In genomic region chr16:57245472-57246113, GRCh38 we compare ENCODE assay signal across 8 cellular contexts. TPM values are rescaled to one million over a fixed set of nuclear protein-coding genes. Genes with fewer than 3 reads are reported as not detected.
DNase-seq lines count a peak whose midpoint lies in the region; ATAC-seq and TF ChIP-seq lines count a peak whose summit lies in the region.

No MANE protein-coding gene starts in this region.

- no peaks in the 10 kb centered on the region for H3K27me3 Mint-ChIP-seq in activated CD8-positive, alpha-beta T cell treated with anti-CD3 and anti-CD28 coated beads for 36 hours

- intact Hi-C loops in activated CD8-positive, alpha-beta T cell treated with anti-CD3 and anti-CD28 coated beads for 36 hours (cut with micrococcal nuclease): no loop called here
- intact Hi-C loops in Right ventricle myocardium superior (cut with DNase I): no loop called here

- CTCF ChIA-PET in AG04449 (lab: Yijun Ruan, JAX): interaction anchor here (1.0 to 2.0 kb wide), 5 partner anchors 10 to 172 kb away, joined by 3 to 7 read pairs (median 3); partner anchors contain the start of gene CPNE2
- CTCF ChIA-PET in activated CD8-positive, alpha-beta T cell treated with anti-CD3 and anti-CD28 coated beads for 36 hours (lab: Charles Lee): interaction anchor here (0.9 to 1.6 kb wide), 5 partner anchors 40 to 173 kb away, joined by 3 to 6 read pairs (median 3); no protein-coding TSS in a partner anchor

- POLR2A ChIA-PET in AG04449 (lab: Yijun Ruan, JAX): interaction anchor here (0.7 to 1.5 kb wide), 5 partner anchors 9 to 60 kb away, joined by 3 to 11 read pairs (median 3); partner anchors contain the start of genes PSME3IP1 and RSPRY1
- POLR2A ChIA-PET in activated CD8-positive, alpha-beta T cell treated with anti-CD3 and anti-CD28 coated beads for 36 hours (lab: Charles Lee): interaction anchor here (0.8 to 1.5 kb wide), 9 partner anchors 11 to 280 kb away, joined by 3 to 5 read pairs (median 4); no protein-coding TSS in a partner anchor

- H3K4me3 ChIP-seq in AG04449 (ENCODE audit: low read depth, low read length): peak overlapping the region; percentile 70

- H3K4me3 Mint-ChIP-seq in activated CD8-positive, alpha-beta T cell treated with anti-CD3 and anti-CD28 coated beads for 36 hours: peak overlapping the region; percentile 87

- peaks cover 17% of the 10 kb centered on the region for H3K4me1 Mint-ChIP-seq in activated CD8-positive, alpha-beta T cell treated with anti-CD3 and anti-CD28 coated beads for 36 hours (ENCODE audit: low read depth)

- TF ChIP-seq CTCF in AG04449 (IDR thresholded peaks at IDR 0.05; ENCODE audit: insufficient read depth, low read length, missing control alignments): no peak
- TF ChIP-seq CTCF in activated CD8-positive, alpha-beta T cell treated with anti-CD3 and anti-CD28 coated beads for 36 hours (IDR thresholded peaks at IDR 0.05): no peak

- H3K27ac Mint-ChIP-seq in activated CD8-positive, alpha-beta T cell treated with anti-CD3 and anti-CD28 coated beads for 36 hours: no peak overlapping the region

- TF ChIP-seq POLR2A in GM18505 (IDR thresholded peaks at IDR 0.05; ENCODE audit: borderline replicate concordance, extremely low read depth, insufficient read depth, insufficient read length): no peak

- ATAC-seq in GM18505 (IDR thresholded peaks at IDR 0.05; ENCODE audit: unreplicated experiment) (peak; percentile 23), Right ventricle myocardium superior (ENCODE audit: poor library complexity) (peak; percentile 46)
- peak; percentile 8 for ATAC-seq in activated CD8-positive, alpha-beta T cell treated with anti-CD3 and anti-CD28 coated beads for 36 hours

- peaks cover 7% of the 10 kb centered on the region for H3K36me3 Mint-ChIP-seq in activated CD8-positive, alpha-beta T cell treated with anti-CD3 and anti-CD28 coated beads for 36 hours (ENCODE audit: low read depth)

- H3K9me3 Mint-ChIP-seq in activated CD8-positive, alpha-beta T cell treated with anti-CD3 and anti-CD28 coated beads for 36 hours: no peaks in the 10 kb centered on the region

- DNase-seq in AG04449 (ENCODE audit: low read depth, low spot score) (no peak), HPDE6-E6E7 (ENCODE audit: extremely low spot score) (peak; percentile 41), Right ventricle myocardium superior (peak; percentile 54), pons (ENCODE audit: low spot score) (peak; percentile 45), SKM-1 treated with dmso at 0.1 percent for 144 hours (lab: John Stamatoyannopoulos, UW; ENCODE audit: unreplicated experiment) (no peak), cerebellar cortex (ENCODE audit: low spot score) (no peak)
- peak; percentile 43 for DNase-seq in activated CD8-positive, alpha-beta T cell treated with anti-CD3 and anti-CD28 coated beads for 36 hours

RNA-seq across cellular contexts. Expression of gene ARL2BP, which starts 0.5 kb away (rescaled TPM):
- total RNA-seq in activated CD8-positive, alpha-beta T cell treated with anti-CD3 and anti-CD28 coated beads for 36 hours: 10 to 100 TPM in 1 of 2 experiments, 1 to 10 TPM in 1; 9.4 to 11.0 TPM
- total RNA-seq in Right ventricle myocardium superior: 58.2 TPM

RNA-seq across cellular contexts. Expression of gene PLLP, which starts 38.9 kb away (rescaled TPM):
- under 1 TPM; 0.51 to 0.65 TPM for total RNA-seq in activated CD8-positive, alpha-beta T cell treated with anti-CD3 and anti-CD28 coated beads for 36 hours
- 3.2 TPM for total RNA-seq in Right ventricle myocardium superior

RNA-seq across cellular contexts. Expression of gene RSPRY1, which starts 59.5 kb away (rescaled TPM):
- 10 to 100 TPM; 24.5 to 29.4 TPM for total RNA-seq in activated CD8-positive, alpha-beta T cell treated with anti-CD3 and anti-CD28 coated beads for 36 hours
- 13.4 TPM for total RNA-seq in Right ventricle myocardium superior

RNA-seq across cellular contexts. Expression of gene PSME3IP1, which starts 59.8 kb away (rescaled TPM):
- 100 to 1,000 TPM; 101 to 103 TPM for total RNA-seq in activated CD8-positive, alpha-beta T cell treated with anti-CD3 and anti-CD28 coated beads for 36 hours
- 54.8 TPM for total RNA-seq in Right ventricle myocardium superior

Comparison
In these comparisons a context has a peak if more than half of its experiments do, and no peak if none do; other contexts are left out.
1. DNase-seq: peak in HPDE6-E6E7 (single experiment), activated CD8-positive, alpha-beta T cell treated with anti-CD3 and anti-CD28 coated beads for 36 hours (single experiment), Right ventricle myocardium superior (single experiment) and pons (single experiment); none in AG04449 (single experiment), SKM-1 treated with dmso at 0.1 percent for 144 hours (single experiment) and cerebellar cortex (single experiment).
2. Peak in every context shown above with its lines, with median percentiles within 50 percentile points of each other: ATAC-seq.